In the genomic region with DNA sequence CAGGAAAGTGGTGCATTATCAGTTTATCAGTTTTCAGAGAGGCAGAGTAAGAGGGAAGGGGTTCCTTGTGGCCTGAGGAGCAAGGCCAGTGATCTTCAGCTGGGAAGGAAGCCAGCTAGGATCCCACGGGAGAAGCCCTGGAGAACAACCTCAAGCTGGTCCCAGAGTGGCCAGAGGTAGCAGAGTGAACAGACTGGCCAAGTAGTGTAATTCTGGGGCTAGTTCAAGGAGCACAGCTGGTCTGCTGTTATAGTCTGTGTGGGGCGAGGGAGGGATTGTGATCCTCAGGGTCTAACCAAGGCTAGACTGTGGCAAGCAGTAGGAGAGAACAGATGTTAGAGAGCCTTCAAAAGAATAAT, we compare ENCODE assay signal across 17 cellular contexts.
DNase-seq lines count a peak whose midpoint lies in the region; ATAC-seq and TF ChIP-seq lines count a peak whose summit lies in the region.
"Had no signal": no experiment of that assay in that cellular context is flagged by ENCODE, and none has a peak within 500 bp of the region (broad histone marks: within the 10 kb centered on the region; RNA-seq: fewer than 3 reads in every experiment).

No MANE protein-coding gene starts in this region.

- H3K4me3 ChIP-seq in GM23248 (no peak overlapping the region), adipocyte (ENCODE audit: low read length) (no peak overlapping the region), testis (no peak overlapping the region)
- H3K4me3 ChIP-seq: cardiac muscle cell, HAP-1 had no signal

- no peak overlapping the region for H3K4me3 Mint-ChIP-seq in MCF 10A (ENCODE audit: unreplicated experiment)
- H3K4me3 Mint-ChIP-seq: IgD-negative memory B cell, nephron progenitor cell had no signal

- no peak for DNase-seq in GM23248
- DNase-seq in adipocyte (ENCODE audit: low read depth), result peak; percentile 46
- peak; percentile 24 for DNase-seq in left cardiac atrium
- peak; percentile 41 for DNase-seq in testis
- DNase-seq in MCF 10A (ENCODE audit: unreplicated experiment), result no peak
- DNase-seq in RWPE1 (ENCODE audit: low spot score), result no peak
- DNase-seq: activated CD4-positive, alpha-beta T cell treated with anti-CD3 and anti-CD28 coated beads for 48 hours; MM.1S; NCI-H2171 treated with DMSO at 0.1 percent for 48 hours; NCI-H748 treated with DMSO at 0.1 percent for 48 hours; nephron progenitor cell; stimulated activated CD4-positive, alpha-beta T cell treated with anti-CD3 and anti-CD28 coated beads, Interleukin-15, amount 100 ng/mL, for 24 hours had no signal

- no peaks in the 10 kb centered on the region for H3K79me2 ChIP-seq in GM23248 (ENCODE audit: insufficient read depth)

- H3K4me2 ChIP-seq in GM23248 (ENCODE audit: unreplicated experiment), result peak overlapping the region; percentile 38

- no peaks in the 10 kb centered on the region; the same call in 1 of the 2 replicates for H3F3A ChIP-seq in GM23248 (ENCODE audit: insufficient read depth)

- no peaks in the 10 kb centered on the region for H3K4me1 Mint-ChIP-seq in MCF 10A (ENCODE audit: insufficient read depth, unreplicated experiment)

- H3K4me1 ChIP-seq in GM23248 (ENCODE audit: insufficient read depth) (peaks cover 21% of the 10 kb centered on the region), adipocyte (ENCODE audit: control insufficient read depth, insufficient read depth, low read length) (peaks cover 12% of the 10 kb centered on the region), testis (peaks cover 4% of the 10 kb centered on the region)
- H3K4me1 ChIP-seq: HAP-1 had no signal

- no peak overlapping the region for H3K27ac Mint-ChIP-seq in MCF 10A (ENCODE audit: low read depth, unreplicated experiment)
- H3K27ac Mint-ChIP-seq: IgD-negative memory B cell, nephron progenitor cell had no signal

- BruUV-seq in MCF 10A (replicated peaks; lab: Mats Ljungman, UMichigan), result no TSS peak

- H3K9me3 Mint-ChIP-seq in MCF 10A (ENCODE audit: unreplicated experiment), result peaks cover 8% of the 10 kb centered on the region
- H3K9me3 Mint-ChIP-seq: nephron progenitor cell had no signal

- no peaks in the 10 kb centered on the region for H3K27me3 Mint-ChIP-seq in MCF 10A (ENCODE audit: insufficient read depth, unreplicated experiment)

- TF ChIP-seq POLR2A in testis (IDR thresholded peaks at IDR 0.05), result no peak

- 32 to 37% methylated on average over 2 of the region's 2 CpGs for WGBS in GM23248 (ENCODE audit: low coverage in 1 of 2, low lambda C conversion rate in 2 of 2, missing lambda C conversion rate in 2 of 2), 2 experiments
- 57 to 61% methylated on average over 2 of the region's 2 CpGs for WGBS in testis, 2 donors

- H3K36me3 Mint-ChIP-seq in MCF 10A (ENCODE audit: insufficient read depth, unreplicated experiment), result no peaks in the 10 kb centered on the region

- no peak overlapping the region for H3K27ac ChIP-seq in GM23248
- no peak overlapping the region for H3K27ac ChIP-seq in testis
- no peak overlapping the region for H3K27ac ChIP-seq in RWPE1
- H3K27ac ChIP-seq: cardiac muscle cell, HL-60 had no signal

- H4K20me1 ChIP-seq in GM23248 (ENCODE audit: insufficient read depth), result no peaks in the 10 kb centered on the region

- TF ChIP-seq CTCF in testis (IDR thresholded peaks at IDR 0.05) (no peak), MCF 10A (IDR thresholded peaks at IDR 0.05; ENCODE audit: unreplicated experiment) (no peak), RWPE1 (conservative IDR thresholded peaks at IDR 0.05; ENCODE audit: low read depth) (no peak)

- H3K9ac ChIP-seq in GM23248, result no peak overlapping the region
- no peak overlapping the region for H3K9ac ChIP-seq in adipocyte (ENCODE audit: low read length)

- no peaks in the 10 kb centered on the region for H3K9me2 ChIP-seq in GM23248 (ENCODE audit: insufficient read depth)

- CTCF ChIA-PET in MCF 10A (lab: Yijun Ruan, JAX) (no interaction called here), RWPE1 (lab: Yijun Ruan, JAX) (no interaction called here)

- intact Hi-C loops in left cardiac atrium (cut with DNase I), result loop anchor here in 1 of 2 donors (10.0 kb wide), 1 partner anchor 49 kb away; no protein-coding TSS in a partner anchor
- intact Hi-C loops in testis (cut with DNase I; ENCODE audit: low total_unique reads), result no loop called here
- intact Hi-C loops in MCF 10A (cut with micrococcal nuclease), result no loop called here

- in situ Hi-C loops in GM23248 (cut with MboI), result no loop called here

- no peaks in the 10 kb centered on the region for H3K9me3 ChIP-seq in GM23248 (ENCODE audit: low read depth)
- no peaks in the 10 kb centered on the region for H3K9me3 ChIP-seq in adipocyte (ENCODE audit: control insufficient read depth, low read length)
- H3K9me3 ChIP-seq in testis, result no peaks in the 10 kb centered on the region
- H3K9me3 ChIP-seq: HAP-1 had no signal

- H3K27me3 ChIP-seq in GM23248 (replicated peaks; ENCODE audit: insufficient read depth) (0 out of 2 replicates have a peak, but pooled peaks cover 5% of the 10 kb centered on the region), adipocyte (replicated peaks; ENCODE audit: control insufficient read depth, insufficient read depth, low read length) (peaks cover 3% of the 10 kb centered on the region), testis (no peaks in the 10 kb centered on the region)
- H3K27me3 ChIP-seq: cardiac muscle cell had no signal

- H3K36me3 ChIP-seq in GM23248 (ENCODE audit: low read depth) (no peaks in the 10 kb centered on the region), adipocyte (ENCODE audit: control insufficient read depth, insufficient read depth, low read length, severe bottlenecking) (no peaks in the 10 kb centered on the region), testis (ENCODE audit: low read depth, missing control alignments) (no peaks in the 10 kb centered on the region)
- H3K36me3 ChIP-seq: cardiac muscle cell, HAP-1 had no signal

- peak; percentile 27 to 76 for ATAC-seq in left cardiac atrium
- no peak for ATAC-seq in esophagus mucosa

- H2AFZ ChIP-seq in GM23248, result no peak overlapping the region

- POLR2A ChIA-PET in MCF 10A (lab: Yijun Ruan, JAX), result interaction anchor here (1.3 to 1.5 kb wide), 2 partner anchors 11 to 39 kb away, joined by 3 read pairs; no protein-coding TSS in a partner anchor
- POLR2A ChIA-PET in RWPE1 (lab: Yijun Ruan, JAX; ENCODE audit: low non-redundant PET), result no interaction called here

Comparison
In these comparisons a context has a peak if more than half of its experiments do, and no peak if none do; other contexts are left out.
1. DNase-seq: peak in adipocyte (single experiment), left cardiac atrium (single experiment) and testis (single experiment); none in GM23248 (single experiment), MCF 10A (single experiment) and RWPE1 (single experiment).